2 cellular contexts compared by ENCODE assay signal in the genomic region with DNA sequence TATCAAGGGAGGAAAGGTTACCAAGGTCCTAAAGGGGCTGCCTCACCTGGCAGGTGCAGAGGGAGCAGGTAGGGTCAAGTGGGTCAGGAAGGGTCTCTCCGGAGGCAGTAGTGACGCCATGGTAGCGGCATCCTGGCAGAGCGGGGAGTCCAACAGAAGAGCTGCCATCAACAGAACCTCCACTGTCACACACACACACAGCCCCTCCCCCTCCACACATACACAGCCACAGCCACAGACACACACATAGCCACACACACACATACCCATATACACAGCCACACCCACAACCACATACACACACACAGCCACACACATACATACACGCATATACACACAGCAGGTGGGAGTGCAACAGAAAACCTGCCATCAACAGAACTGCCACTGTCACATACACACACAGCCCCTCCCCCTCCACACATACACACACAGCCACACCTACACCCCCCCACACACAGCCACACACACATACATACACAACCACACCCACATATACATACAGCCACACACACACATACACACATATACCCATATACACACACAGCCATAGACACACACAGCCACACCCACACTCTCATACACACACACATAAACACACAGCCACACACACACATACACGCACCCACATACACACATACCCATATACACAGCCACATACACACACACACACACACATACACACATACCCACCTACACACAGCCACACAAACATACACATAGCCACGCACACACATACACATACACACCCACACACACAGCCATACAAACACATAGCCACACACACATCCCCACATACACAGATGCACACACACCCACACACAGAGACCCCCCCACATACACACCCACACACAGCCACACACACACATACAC.
TF ChIP-seq lines count a peak whose summit lies in the region.

No MANE protein-coding gene starts in this region.

TF ChIP-seq in IMR-90, 13 proteins besides CTCF, POLR2A, EP300 and RAD21:
- TF ChIP-seq MXI1 (IDR thresholded peaks at IDR 0.05; ENCODE audit: borderline replicate concordance, low read depth, low read length): no peak
TF ChIP-seq in IMR-90: peak in this region for 0.

TF ChIP-seq in H1, 55 proteins besides CTCF, POLR2A, EP300 and RAD21:
- TF ChIP-seq SRF (IDR thresholded peaks at IDR 0.05; ENCODE audit: low read depth, low read length): no peak
- TF ChIP-seq, protein P1, sequence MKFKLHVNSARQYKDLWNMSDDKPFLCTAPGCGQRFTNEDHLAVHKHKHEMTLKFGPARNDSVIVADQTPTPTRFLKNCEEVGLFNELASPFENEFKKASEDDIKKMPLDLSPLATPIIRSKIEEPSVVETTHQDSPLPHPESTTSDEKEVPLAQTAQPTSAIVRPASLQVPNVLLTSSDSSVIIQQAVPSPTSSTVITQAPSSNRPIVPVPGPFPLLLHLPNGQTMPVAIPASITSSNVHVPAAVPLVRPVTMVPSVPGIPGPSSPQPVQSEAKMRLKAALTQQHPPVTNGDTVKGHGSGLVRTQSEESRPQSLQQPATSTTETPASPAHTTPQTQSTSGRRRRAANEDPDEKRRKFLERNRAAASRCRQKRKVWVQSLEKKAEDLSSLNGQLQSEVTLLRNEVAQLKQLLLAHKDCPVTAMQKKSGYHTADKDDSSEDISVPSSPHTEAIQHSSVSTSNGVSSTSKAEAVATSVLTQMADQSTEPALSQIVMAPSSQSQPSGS (IDR thresholded peaks at IDR 0.05; ENCODE audit: low read length): no peak
- TF ChIP-seq TAF7 (optimal IDR thresholded peaks at IDR 0.05; ENCODE audit: borderline replicate concordance, low read depth, low read length): no peak
